In genomic region chr20:58209652-58210397, GRCh38 we compare ENCODE assay signal across 1 cellular context.
A peak's percentile ranks its signal among the peaks of the same experiment; 100 is the strongest.
TF ChIP-seq lines count a peak whose summit lies in the region.

No MANE protein-coding gene starts in this region.

TF ChIP-seq in HepG2, 621 proteins besides CTCF, POLR2A, EP300 and RAD21 (continued from another document and continues in another):
- TF ChIP-seq ISL2 (CRISPR knock-in tag; IDR thresholded peaks at IDR 0.05) (peak; percentile 64; the same call in 1 of the 2 replicates), ZNF136 (CRISPR knock-in tag; IDR thresholded peaks at IDR 0.05; ENCODE audit: low read depth) (0 out of 2 replicates have a peak, but pooled peaks have one; percentile 50), ZNF235 (CRISPR knock-in tag; IDR thresholded peaks at IDR 0.05; ENCODE audit: borderline replicate concordance) (no peak), ZNF142 (CRISPR knock-in tag; IDR thresholded peaks at IDR 0.05) (peak; percentile 43; the same call in 1 of the 2 replicates), PATZ1 (CRISPR knock-in tag; IDR thresholded peaks at IDR 0.05) (peak; percentile 88), ARID2 (CRISPR knock-in tag; IDR thresholded peaks at IDR 0.05; ENCODE audit: borderline replicate concordance) (no peak), HCFC1 (IDR thresholded peaks at IDR 0.05; ENCODE audit: low read depth, low read length) (peak; percentile 26; the same call in 1 of the 2 replicates), CEBPG (CRISPR knock-in tag; IDR thresholded peaks at IDR 0.05) (peak; percentile 31; the same call in 1 of the 2 replicates), KDM2A (CRISPR knock-in tag; IDR thresholded peaks at IDR 0.05; ENCODE audit: borderline replicate concordance, low read depth) (peak; percentile 99), MAZ (IDR thresholded peaks at IDR 0.05; ENCODE audit: borderline replicate concordance, low read depth, low read length) (peak; percentile 77), MAZ (CRISPR knock-in tag; IDR thresholded peaks at IDR 0.05; ENCODE audit: low read depth) (peak; percentile 69), MIER2 (CRISPR knock-in tag; IDR thresholded peaks at IDR 0.05) (peak; percentile 67; the same call in 1 of the 2 replicates), RXRA (CRISPR knock-in tag; IDR thresholded peaks at IDR 0.05) (peak; percentile 72), ZNF33A (CRISPR knock-in tag; IDR thresholded peaks at IDR 0.05; ENCODE audit: borderline replicate concordance) (no peak), ZNF737 (CRISPR knock-in tag; IDR thresholded peaks at IDR 0.05; ENCODE audit: borderline replicate concordance) (peak; percentile 58; the same call in 1 of the 2 replicates), REXO4 (CRISPR knock-in tag; IDR thresholded peaks at IDR 0.05; ENCODE audit: borderline replicate concordance) (0 out of 2 replicates have a peak, but pooled peaks have one; percentile 76), ZFY (CRISPR knock-in tag; IDR thresholded peaks at IDR 0.05) (peak; percentile 64; the same call in 1 of the 2 replicates), SMC3 (IDR thresholded peaks at IDR 0.05; ENCODE audit: low read length) (peak; percentile 87; the same call in 1 of the 2 replicates), EZH2 (conservative IDR thresholded peaks at IDR 0.05; ENCODE audit: low read depth, low read length) (peak; percentile 92; the same call in 1 of the 2 replicates), THAP11 (CRISPR knock-in tag; IDR thresholded peaks at IDR 0.05) (peak; percentile 63), SP1 (IDR thresholded peaks at IDR 0.05) (no peak), SP1 (CRISPR knock-in tag; IDR thresholded peaks at IDR 0.05) (peak; percentile 59; the same call in 1 of the 2 replicates), ZNF343 (CRISPR knock-in tag; IDR thresholded peaks at IDR 0.05) (peak; percentile 62; the same call in 1 of the 2 replicates), MIXL1 (CRISPR knock-in tag; IDR thresholded peaks at IDR 0.05) (0 out of 2 replicates have a peak, but pooled peaks have one; percentile 42), THRA (CRISPR knock-in tag; IDR thresholded peaks at IDR 0.05; ENCODE audit: borderline replicate concordance) (peak; percentile 63), IRF2 (CRISPR knock-in tag; IDR thresholded peaks at IDR 0.05) (peak; percentile 84; the same call in 1 of the 2 replicates), TOPORS (CRISPR knock-in tag; IDR thresholded peaks at IDR 0.05) (0 out of 2 replicates have a peak, but pooled peaks have one; percentile 31), ZHX1 (CRISPR knock-in tag; IDR thresholded peaks at IDR 0.05; ENCODE audit: low read depth) (0 out of 2 replicates have a peak, but pooled peaks have one; percentile 36), FOXP4 (CRISPR knock-in tag; IDR thresholded peaks at IDR 0.05) (0 out of 2 replicates have a peak, but pooled peaks have one; percentile 39), ZNF431 (CRISPR knock-in tag; IDR thresholded peaks at IDR 0.05; ENCODE audit: borderline replicate concordance, low read depth) (0 out of 2 replicates have a peak, but pooled peaks have one; percentile 50), ZNF432 (CRISPR knock-in tag; IDR thresholded peaks at IDR 0.05; ENCODE audit: borderline replicate concordance) (no peak), NFE2L2 (IDR thresholded peaks at IDR 0.05; ENCODE audit: low read length) (0 out of 2 replicates have a peak, but pooled peaks have one; percentile 5), PCBP1 (IDR thresholded peaks at IDR 0.05; ENCODE audit: borderline replicate concordance, low read depth, low read length) (0 out of 2 replicates have a peak, but pooled peaks have one; percentile 57), ZNF256 (CRISPR knock-in tag; conservative IDR thresholded peaks at IDR 0.05) (0 out of 2 replicates have a peak, but pooled peaks have one; percentile 32), ATF2 (CRISPR knock-in tag; IDR thresholded peaks at IDR 0.05) (peak; percentile 82), ZNF280B (CRISPR knock-in tag; IDR thresholded peaks at IDR 0.05; ENCODE audit: borderline replicate concordance) (0 out of 2 replicates have a peak, but pooled peaks have one; percentile 51), IKZF5 (CRISPR knock-in tag; IDR thresholded peaks at IDR 0.05) (peak; percentile 91; the same call in 1 of the 2 replicates), KDM5B (CRISPR knock-in tag; IDR thresholded peaks at IDR 0.05; ENCODE audit: borderline replicate concordance) (peak; percentile 51; the same call in 1 of the 2 replicates), PTBP1 (IDR thresholded peaks at IDR 0.05; ENCODE audit: low read depth, low read length, poor library complexity, severe bottlenecking) (peak; percentile 97), GLI4 (CRISPR knock-in tag; IDR thresholded peaks at IDR 0.05; ENCODE audit: borderline replicate concordance) (no peak), PAWR (CRISPR knock-in tag; IDR thresholded peaks at IDR 0.05; ENCODE audit: borderline replicate concordance) (no peak; the same call in 1 of the 2 replicates), CC2D1A (CRISPR knock-in tag; IDR thresholded peaks at IDR 0.05) (no peak)
